ENCODE assay signal across 2 cellular contexts in the genomic region with DNA sequence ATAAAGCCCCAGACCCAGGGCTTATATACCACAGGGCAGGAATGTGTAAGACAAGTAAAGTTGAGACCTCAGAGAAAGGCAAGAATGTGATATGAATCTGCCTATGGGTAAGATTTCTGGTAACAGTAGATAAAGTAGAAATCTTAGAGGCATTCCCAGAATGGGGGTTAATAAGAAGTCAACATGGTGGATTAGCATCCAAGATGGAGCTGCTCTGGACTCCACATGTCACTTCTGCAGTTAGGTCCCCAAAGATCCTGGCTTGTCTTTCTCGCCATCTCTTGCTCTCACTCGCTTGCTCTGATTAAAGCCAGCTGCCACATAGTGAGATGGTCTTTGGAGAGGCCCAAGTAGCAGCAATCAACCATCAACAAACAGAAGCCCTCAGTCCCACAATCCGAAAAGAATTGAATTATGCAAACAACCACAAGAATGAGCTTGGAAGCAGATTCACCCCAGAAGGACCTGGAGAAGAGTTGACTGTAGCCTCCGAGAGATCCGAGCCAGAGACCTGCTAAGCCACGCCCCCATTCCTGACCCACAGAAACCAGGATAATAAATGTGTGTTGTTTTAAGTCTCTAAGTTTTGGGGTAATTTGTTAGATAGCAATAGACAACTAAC.
TF ChIP-seq lines count a peak whose summit lies in the region.

No MANE protein-coding gene starts in this region.

TF ChIP-seq in IMR-90, 13 proteins besides CTCF, POLR2A, EP300 and RAD21:
- TF ChIP-seq, protein P1, sequence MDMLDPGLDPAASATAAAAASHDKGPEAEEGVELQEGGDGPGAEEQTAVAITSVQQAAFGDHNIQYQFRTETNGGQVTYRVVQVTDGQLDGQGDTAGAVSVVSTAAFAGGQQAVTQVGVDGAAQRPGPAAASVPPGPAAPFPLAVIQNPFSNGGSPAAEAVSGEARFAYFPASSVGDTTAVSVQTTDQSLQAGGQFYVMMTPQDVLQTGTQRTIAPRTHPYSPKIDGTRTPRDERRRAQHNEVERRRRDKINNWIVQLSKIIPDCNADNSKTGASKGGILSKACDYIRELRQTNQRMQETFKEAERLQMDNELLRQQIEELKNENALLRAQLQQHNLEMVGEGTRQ (IDR thresholded peaks at IDR 0.05; ENCODE audit: low read depth, low read length), result no peak
- TF ChIP-seq CEBPB (IDR thresholded peaks at IDR 0.05; ENCODE audit: low read depth, low read length), result peak; percentile 34; the same call in 1 of the 2 replicates

TF ChIP-seq in HepG2, 621 proteins besides CTCF, POLR2A, EP300 and RAD21:
- TF ChIP-seq HOXA5 (CRISPR knock-in tag; IDR thresholded peaks at IDR 0.05), result no peak
- TF ChIP-seq, protein P2, sequence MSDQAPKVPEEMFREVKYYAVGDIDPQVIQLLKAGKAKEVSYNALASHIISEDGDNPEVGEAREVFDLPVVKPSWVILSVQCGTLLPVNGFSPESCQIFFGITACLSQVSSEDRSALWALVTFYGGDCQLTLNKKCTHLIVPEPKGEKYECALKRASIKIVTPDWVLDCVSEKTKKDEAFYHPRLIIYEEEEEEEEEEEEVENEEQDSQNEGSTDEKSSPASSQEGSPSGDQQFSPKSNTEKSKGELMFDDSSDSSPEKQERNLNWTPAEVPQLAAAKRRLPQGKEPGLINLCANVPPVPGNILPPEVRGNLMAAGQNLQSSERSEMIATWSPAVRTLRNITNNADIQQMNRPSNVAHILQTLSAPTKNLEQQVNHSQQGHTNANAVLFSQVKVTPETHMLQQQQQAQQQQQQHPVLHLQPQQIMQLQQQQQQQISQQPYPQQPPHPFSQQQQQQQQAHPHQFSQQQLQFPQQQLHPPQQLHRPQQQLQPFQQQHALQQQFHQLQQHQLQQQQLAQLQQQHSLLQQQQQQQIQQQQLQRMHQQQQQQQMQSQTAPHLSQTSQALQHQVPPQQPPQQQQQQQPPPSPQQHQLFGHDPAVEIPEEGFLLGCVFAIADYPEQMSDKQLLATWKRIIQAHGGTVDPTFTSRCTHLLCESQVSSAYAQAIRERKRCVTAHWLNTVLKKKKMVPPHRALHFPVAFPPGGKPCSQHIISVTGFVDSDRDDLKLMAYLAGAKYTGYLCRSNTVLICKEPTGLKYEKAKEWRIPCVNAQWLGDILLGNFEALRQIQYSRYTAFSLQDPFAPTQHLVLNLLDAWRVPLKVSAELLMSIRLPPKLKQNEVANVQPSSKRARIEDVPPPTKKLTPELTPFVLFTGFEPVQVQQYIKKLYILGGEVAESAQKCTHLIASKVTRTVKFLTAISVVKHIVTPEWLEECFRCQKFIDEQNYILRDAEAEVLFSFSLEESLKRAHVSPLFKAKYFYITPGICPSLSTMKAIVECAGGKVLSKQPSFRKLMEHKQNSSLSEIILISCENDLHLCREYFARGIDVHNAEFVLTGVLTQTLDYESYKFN (CRISPR knock-in tag; conservative IDR thresholded peaks at IDR 0.05), result no peak
- no peak for TF ChIP-seq NCOA5 (CRISPR knock-in tag; IDR thresholded peaks at IDR 0.05)
- no peak for TF ChIP-seq ZNF839 (CRISPR knock-in tag; IDR thresholded peaks at IDR 0.05; ENCODE audit: borderline replicate concordance)
- no peak for TF ChIP-seq ZNF317 (CRISPR knock-in tag; IDR thresholded peaks at IDR 0.05)
TF ChIP-seq in HepG2: peak in this region for 0.
